Comparison of ENCODE assay signal across 1 cellular context in the genomic region with DNA sequence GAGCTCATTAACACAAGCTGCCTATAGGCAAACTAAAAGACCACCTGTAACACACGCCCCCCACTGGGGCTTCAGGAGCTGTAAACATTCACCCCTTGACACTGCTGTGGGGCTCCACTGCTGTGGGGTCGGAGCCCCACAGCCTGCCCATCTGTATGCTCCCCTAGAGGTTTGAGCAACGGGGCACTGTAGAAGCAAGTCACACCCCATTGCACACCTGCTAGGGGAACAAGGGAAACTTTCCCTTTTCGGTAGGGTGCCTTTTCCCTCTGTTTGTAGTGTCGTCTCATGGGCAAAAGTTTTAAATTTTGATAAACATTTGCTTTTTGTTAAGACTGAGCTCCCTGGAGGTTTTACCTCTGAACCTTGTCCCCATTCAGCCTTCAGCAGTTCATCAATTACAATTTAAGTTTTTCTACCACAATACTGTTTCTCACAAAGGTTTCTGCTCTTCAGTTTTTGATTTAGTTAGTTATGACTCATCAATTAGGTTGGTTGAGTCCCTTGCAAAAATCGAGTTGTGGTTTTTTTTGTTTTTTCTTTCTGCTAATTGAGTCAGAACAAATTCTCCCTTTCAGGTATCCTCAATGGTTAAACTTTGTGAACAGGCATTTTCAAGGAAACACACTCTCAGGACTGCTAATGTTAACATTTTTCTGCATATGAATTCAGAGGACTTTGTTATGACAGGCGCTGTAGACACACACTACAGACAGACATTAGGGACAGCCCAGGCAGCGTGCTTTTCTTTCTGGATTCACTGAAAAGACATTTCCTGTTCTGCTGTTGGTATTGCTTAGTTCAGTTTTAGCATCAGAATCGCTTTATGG.
TF ChIP-seq lines count a peak whose summit lies in the region.

No MANE protein-coding gene starts in this region.

TF ChIP-seq in SK-N-SH, 30 proteins besides CTCF, POLR2A, EP300 and RAD21 (continued from another document):
- TF ChIP-seq PBX3 (IDR thresholded peaks at IDR 0.05): no peak
- no peak for TF ChIP-seq TEAD4 (IDR thresholded peaks at IDR 0.05; ENCODE audit: borderline replicate concordance, insufficient read depth)
- 0 out of 2 replicates have a peak, but pooled peaks have one; percentile 3 for TF ChIP-seq JUND (IDR thresholded peaks at IDR 0.05)
